Comparison of ENCODE assay signal across 11 cellular contexts in the genomic region with DNA sequence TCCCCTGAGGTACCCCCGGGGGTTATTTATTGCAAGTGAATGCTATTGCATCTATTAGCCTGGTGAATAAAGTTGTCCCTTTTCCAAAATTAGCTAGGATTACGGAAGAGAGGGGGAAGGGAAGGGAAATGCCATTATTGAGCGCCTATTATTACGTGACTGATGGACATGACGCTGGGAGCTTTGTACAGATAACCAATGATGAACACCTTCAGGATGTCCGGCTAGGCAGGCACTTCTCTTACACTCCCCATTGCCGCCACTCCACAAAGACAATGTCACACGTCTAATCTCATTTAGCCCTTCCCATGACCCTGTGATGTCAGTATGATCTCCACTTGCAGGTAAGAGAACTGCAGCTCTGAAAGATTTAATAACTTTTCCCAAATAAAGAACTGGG. TPM values are rescaled to one million over a fixed set of nuclear protein-coding genes. Genes with fewer than 3 reads are reported as not detected.
"Had no signal": no experiment of that assay in that cellular context is flagged by ENCODE, and none has a peak within 500 bp of the region (broad histone marks: within the 10 kb centered on the region; RNA-seq: fewer than 3 reads in every experiment).

No MANE protein-coding gene starts in this region.

- H3K9me3 ChIP-seq: HAP-1 had no signal

- ATAC-seq: GM23338, HCT116, HepG2, K562 had no signal

- FAIRE-seq: HepG2, K562 had no signal

- H3K4me2 ChIP-seq: GM23338 had no signal

- H3K4me1 ChIP-seq: HAP-1 had no signal

- H3K36me3 ChIP-seq: HAP-1 had no signal

- DNase-seq: H7, IMR-90, KG1 had no signal

- H3K27ac ChIP-seq: HL-60 had no signal

- H3K4me3 ChIP-seq: GM23338, HAP-1, K562 had no signal

RNA-seq across cellular contexts. Expression of a gene that starts 9.4 kb away (rescaled TPM):
- total RNA-seq: H4, HepG2, HT1080, IMR-90, K562 had no signal
- polyA plus RNA-seq: HepG2, IMR-90, K562 had no signal
